Comparison of ENCODE assay signal across 29 cellular contexts in genomic region chr17:76883744-76884525, GRCh38.
"Had no signal": no experiment of that assay in that cellular context is flagged by ENCODE, and none has a peak within 500 bp of the region (broad histone marks: within the 10 kb centered on the region; RNA-seq: fewer than 3 reads in every experiment).

No MANE protein-coding gene starts in this region.

- ATAC-seq: activated CD8-positive, alpha-beta T cell treated with anti-CD3 and anti-CD28 coated beads for 36 hours; activated T-cell treated with anti-CD3 and anti-CD28 coated beads, Interleukin-2, amount 50 U/mL, for 4 hours; body of pancreas; left lung; lower lobe of right lung; natural killer cell treated with Interleukin-12 subunit alpha and Interleukin-12 subunit beta and Interleukin-15 and Interleukin-18, amount 100 ng/mL, for 72 hours; stimulated activated memory B cell treated with anti-CD40 and anti-IgM and Interleukin-4, amounts not matched to agents 10 μg/mL and 1 μg/mL and 100 μg/mL, for 72 hours; T-helper 17 cell had no signal

- FAIRE-seq: endothelial cell of umbilical vein, frontal cortex, islet of Langerhans, small intestine had no signal

- DNase-seq: activated B cell treated with CpG ODN at 0.5 μM for 24 hours; activated CD4-positive, alpha-beta T cell treated with anti-CD3 and anti-CD28 coated beads, Interleukin-2, amount 50 U/mL, for 1 hour; activated CD8-positive, alpha-beta T cell treated with anti-CD3 and anti-CD28 coated beads for 36 hours; activated T-cell treated with anti-CD3 and anti-CD28 coated beads, Interleukin-2, amount 50 U/mL, for 4 hours; aorta; body of pancreas; glutamatergic neuron; left lung; lower lobe of right lung; mesendoderm; ovary; retina; sigmoid colon; small intestine; stimulated activated CD4-positive, alpha-beta T cell treated with anti-CD3 and anti-CD28 coated beads, Interleukin-1b, Interleukin-23, amount 100 ng/mL, for 48 hours; stimulated activated CD4-positive, alpha-beta T cell treated with anti-CD3 and anti-CD28 coated beads, Interleukin-4, amount 100 ng/mL, for 4 hours; stimulated activated CD8-positive, alpha-beta memory T cell treated with anti-CD3 and anti-CD28 coated beads, Interleukin-4, amount 100 ng/mL, for 48 hours; stomach; T-helper 17 cell; T1000; thyroid gland; upper lobe of left lung had no signal

- H3K4me3 ChIP-seq: body of pancreas, cardiac muscle cell, left lung, lower lobe of right lung, ovary, prostate gland, sigmoid colon, stomach, thyroid gland, upper lobe of left lung had no signal
